In genomic region chr21:41589620-41590175, GRCh38 we compare ENCODE assay signal across 32 cellular contexts.
"Had no signal": no experiment of that assay in that cellular context is flagged by ENCODE, and none has a peak within 500 bp of the region (broad histone marks: within the 10 kb centered on the region; RNA-seq: fewer than 3 reads in every experiment).

No MANE protein-coding gene starts in this region.

- H3K4me3 Mint-ChIP-seq: dendritic cell treated with granulocyte-macrophage colony-stimulating factor and Interleukin-4, amounts not matched to agents 40 ng/mL and 50 ng/mL, for 4 days; memory B cell; mesothelial cell of epicardium; naive B cell; natural killer cell treated with Interleukin-12 subunit alpha and Interleukin-12 subunit beta and Interleukin-15 and Interleukin-18, amount 100 ng/mL, for 72 hours; neural crest cell; stimulated activated effector memory CD8-positive, alpha-beta T cell treated with anti-CD3 and anti-CD28 coated beads, Interleukin-12 subunit alpha, Interleukin-12 subunit beta, amount 100 ng/mL, for 72 hours; type B pancreatic cell had no signal

- H3K9ac ChIP-seq: parathyroid adenoma had no signal

- H3K9me3 Mint-ChIP-seq: dendritic cell treated with granulocyte-macrophage colony-stimulating factor and Interleukin-4, amounts not matched to agents 40 ng/mL and 50 ng/mL, for 4 days; natural killer cell treated with Interleukin-12 subunit alpha and Interleukin-12 subunit beta and Interleukin-15 and Interleukin-18, amount 100 ng/mL, for 72 hours; type B pancreatic cell had no signal

- DNase-seq: colonic mucosa; effector memory CD4-positive, alpha-beta T cell; foreskin keratinocyte; heart right ventricle; hippocampal formation; left cardiac atrium; left ventricle myocardium inferior; lower lobe of right lung; naive B cell; stimulated activated CD4-positive, alpha-beta T cell treated with anti-CD3 and anti-CD28 coated beads, Interleukin-12 subunit alpha, Interleukin-12 subunit beta, amount 100 ng/mL, for 4 hours; stimulated activated CD4-positive, alpha-beta T cell treated with anti-CD3 and anti-CD28 coated beads, Interleukin-1b, Interleukin-23, amount 100 ng/mL, for 48 hours; stimulated activated CD4-positive, alpha-beta T cell treated with anti-CD3 and anti-CD28 coated beads, Interleukin-4, amount 100 ng/mL, for 1 hour; stimulated activated naive CD4-positive, alpha-beta T cell treated with Interleukin-2 at 50 U/mL for 16 hours; substantia nigra; testis; tibial artery had no signal

- H3K27me3 Mint-ChIP-seq: type B pancreatic cell had no signal

- ATAC-seq: foreskin keratinocyte; gastroesophageal sphincter; heart right ventricle; left cardiac atrium; lower lobe of right lung; mucosa of descending colon; natural killer cell treated with Interleukin-12 subunit alpha and Interleukin-12 subunit beta and Interleukin-15 and Interleukin-18, amount 100 ng/mL, for 72 hours; sciatic nerve; stimulated activated effector memory CD8-positive, alpha-beta T cell treated with anti-CD3 and anti-CD28 coated beads, Interleukin-12 subunit alpha, Interleukin-12 subunit beta, amount 100 ng/mL, for 72 hours had no signal

- H3K4me2 ChIP-seq: smooth muscle cell had no signal

- H3K4me1 ChIP-seq: colonic mucosa, esophagus muscularis mucosa, foreskin keratinocyte, gastroesophageal sphincter, heart right ventricle, left ventricle myocardium inferior, parathyroid adenoma, right atrium auricular region, testis, tibial artery had no signal

- H3K9me3 ChIP-seq: colonic mucosa, esophagus muscularis mucosa, mucosa of descending colon, neutrophil, prostate gland, testis, tibial artery had no signal

- H3K36me3 Mint-ChIP-seq: mesothelial cell of epicardium; natural killer cell treated with Interleukin-12 subunit alpha and Interleukin-12 subunit beta and Interleukin-15 and Interleukin-18, amount 100 ng/mL, for 72 hours; stimulated activated effector memory CD8-positive, alpha-beta T cell treated with anti-CD3 and anti-CD28 coated beads, Interleukin-12 subunit alpha, Interleukin-12 subunit beta, amount 100 ng/mL, for 72 hours; type B pancreatic cell had no signal

- H3K4me1 Mint-ChIP-seq: memory B cell; mesothelial cell of epicardium; naive B cell; neural crest cell; stimulated activated effector memory CD8-positive, alpha-beta T cell treated with anti-CD3 and anti-CD28 coated beads, Interleukin-12 subunit alpha, Interleukin-12 subunit beta, amount 100 ng/mL, for 72 hours had no signal

- H2AFZ ChIP-seq: parathyroid adenoma had no signal

- H3K27me3 ChIP-seq: colonic mucosa, right atrium auricular region, testis had no signal

- H3K27ac ChIP-seq: colonic mucosa, esophagus muscularis mucosa, foreskin keratinocyte, gastroesophageal sphincter, heart right ventricle, left ventricle myocardium inferior, lower lobe of right lung, neutrophil, parathyroid adenoma, prostate gland, right atrium auricular region, testis, tibial artery had no signal

- H3K27ac Mint-ChIP-seq: dendritic cell treated with granulocyte-macrophage colony-stimulating factor and Interleukin-4, amounts not matched to agents 40 ng/mL and 50 ng/mL, for 4 days; memory B cell; mesothelial cell of epicardium; naive B cell; natural killer cell treated with Interleukin-12 subunit alpha and Interleukin-12 subunit beta and Interleukin-15 and Interleukin-18, amount 100 ng/mL, for 72 hours; stimulated activated effector memory CD8-positive, alpha-beta T cell treated with anti-CD3 and anti-CD28 coated beads, Interleukin-12 subunit alpha, Interleukin-12 subunit beta, amount 100 ng/mL, for 72 hours; type B pancreatic cell had no signal

- H3K79me2 ChIP-seq: parathyroid adenoma had no signal
